In the genomic region with DNA sequence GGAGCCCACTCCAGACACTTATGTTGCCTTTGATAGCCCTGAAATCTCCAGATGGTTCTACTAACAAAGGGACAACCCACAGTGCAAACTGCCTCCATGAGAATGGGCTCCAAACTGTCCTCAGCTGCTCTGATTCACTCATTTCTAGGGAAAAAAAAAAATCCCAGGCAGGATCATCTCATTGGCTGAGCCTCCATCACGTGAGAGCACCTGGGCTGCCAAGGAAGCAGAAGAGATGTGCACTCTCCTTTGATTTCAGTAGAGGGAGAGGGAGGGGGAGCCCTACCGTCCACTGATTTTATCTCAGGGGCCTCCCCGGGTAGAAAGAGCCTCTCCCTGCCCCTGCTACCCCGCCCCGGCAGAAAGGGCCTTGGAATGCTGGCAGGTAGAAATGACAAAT, we compare ENCODE assay signal across 23 cellular contexts.
"Had no signal": no experiment of that assay in that cellular context is flagged by ENCODE, and none has a peak within 500 bp of the region (broad histone marks: within the 10 kb centered on the region; RNA-seq: fewer than 3 reads in every experiment).

No MANE protein-coding gene starts in this region.

- H2AFZ ChIP-seq: parathyroid adenoma had no signal

- H3K27me3 Mint-ChIP-seq: dendritic cell treated with granulocyte-macrophage colony-stimulating factor and Interleukin-4, amounts not matched to agents 40 ng/mL and 50 ng/mL, for 4 days; stimulated activated naive B cell treated with anti-CD40 and anti-IgM and Interleukin-4, amounts not matched to agents 10 μg/mL and 1 μg/mL and 100 μg/mL, for 72 hours had no signal

- H3K79me2 ChIP-seq: parathyroid adenoma had no signal

- ATAC-seq: activated naive CD4-positive, alpha-beta T cell treated with anti-CD3 and anti-CD28 coated beads, Interleukin-2, amount 50 U/mL, for 72 hours; activated T-cell treated with anti-CD3 and anti-CD28 coated beads, Interleukin-2, amount 50 U/mL, for 72 hours; esophagus mucosa; gastroesophageal sphincter; heart right ventricle; left cardiac atrium; natural killer cell; stimulated activated naive B cell treated with anti-CD40 and anti-IgM and Interleukin-4, amounts not matched to agents 10 μg/mL and 1 μg/mL and 100 μg/mL, for 72 hours had no signal

- H3K4me1 ChIP-seq: adrenal gland, breast epithelium, gastroesophageal sphincter, heart right ventricle, parathyroid adenoma, sigmoid colon, spleen had no signal

- H3K4me3 Mint-ChIP-seq: activated T-cell treated with anti-CD3 and anti-CD28 coated beads, Interleukin-2, amount 50 U/mL, for 72 hours; dendritic cell treated with granulocyte-macrophage colony-stimulating factor and Interleukin-4, amounts not matched to agents 40 ng/mL and 50 ng/mL, for 4 days; natural killer cell; stimulated activated naive B cell treated with anti-CD40 and anti-IgM and Interleukin-4, amounts not matched to agents 10 μg/mL and 1 μg/mL and 100 μg/mL, for 72 hours; T-helper 1 cell treated with Interleukin-12 subunit alpha and Interleukin-12 subunit beta and Interleukin-4 antibody, amounts not matched to agents 30 μg/mL and 1 μg/mL, for 36 hours had no signal

- H3K4me3 ChIP-seq: adrenal gland, breast epithelium, gastroesophageal sphincter, heart right ventricle, sigmoid colon, spleen had no signal

- H3K27ac Mint-ChIP-seq: activated naive CD4-positive, alpha-beta T cell treated with anti-CD3 and anti-CD28 coated beads, Interleukin-2, amount 50 U/mL, for 72 hours; activated T-cell treated with anti-CD3 and anti-CD28 coated beads, Interleukin-2, amount 50 U/mL, for 72 hours; dendritic cell treated with granulocyte-macrophage colony-stimulating factor and Interleukin-4, amounts not matched to agents 40 ng/mL and 50 ng/mL, for 4 days; natural killer cell; stimulated activated naive B cell treated with anti-CD40 and anti-IgM and Interleukin-4, amounts not matched to agents 10 μg/mL and 1 μg/mL and 100 μg/mL, for 72 hours; T-helper 1 cell treated with Interleukin-12 subunit alpha and Interleukin-12 subunit beta and Interleukin-4 antibody, amounts not matched to agents 30 μg/mL and 1 μg/mL, for 36 hours had no signal

- H3K27me3 ChIP-seq: adrenal gland, breast epithelium, gastroesophageal sphincter, heart right ventricle, neutrophil, sigmoid colon, spleen had no signal

- FAIRE-seq: astrocyte, islet of Langerhans had no signal

- DNase-seq: activated CD4-positive, alpha-beta T cell treated with anti-CD3 and anti-CD28 coated beads, Interleukin-2, amount 50 U/mL, for 4 hours; activated gamma-delta T cell; activated T-cell treated with anti-CD3 and anti-CD28 coated beads, Interleukin-2, amount 50 U/mL, for 72 hours; adrenal gland; cerebellar nuclear complex; effector CD8-positive, alpha-beta T cell; heart right ventricle; left cardiac atrium; mesenchymal stem cell; natural killer cell; sigmoid colon; spleen; stimulated activated naive B cell treated with anti-CD40 and anti-IgM and Interleukin-4, amounts not matched to agents 10 μg/mL and 1 μg/mL and 100 μg/mL, for 72 hours had no signal

- H3K27ac ChIP-seq: adrenal gland, breast epithelium, gastroesophageal sphincter, heart right ventricle, neutrophil, parathyroid adenoma, sigmoid colon, spleen had no signal

- H3K36me3 Mint-ChIP-seq: activated naive CD4-positive, alpha-beta T cell treated with anti-CD3 and anti-CD28 coated beads, Interleukin-2, amount 50 U/mL, for 72 hours; natural killer cell; stimulated activated naive B cell treated with anti-CD40 and anti-IgM and Interleukin-4, amounts not matched to agents 10 μg/mL and 1 μg/mL and 100 μg/mL, for 72 hours had no signal

- H3K9me3 ChIP-seq: adrenal gland, breast epithelium, gastroesophageal sphincter, heart right ventricle, neutrophil, sigmoid colon had no signal

- H3K9me3 Mint-ChIP-seq: activated T-cell treated with anti-CD3 and anti-CD28 coated beads, Interleukin-2, amount 50 U/mL, for 72 hours; dendritic cell treated with granulocyte-macrophage colony-stimulating factor and Interleukin-4, amounts not matched to agents 40 ng/mL and 50 ng/mL, for 4 days; T-helper 1 cell treated with Interleukin-12 subunit alpha and Interleukin-12 subunit beta and Interleukin-4 antibody, amounts not matched to agents 30 μg/mL and 1 μg/mL, for 36 hours had no signal

- H3K4me1 Mint-ChIP-seq: natural killer cell; stimulated activated naive B cell treated with anti-CD40 and anti-IgM and Interleukin-4, amounts not matched to agents 10 μg/mL and 1 μg/mL and 100 μg/mL, for 72 hours had no signal

- H3K36me3 ChIP-seq: adrenal gland, breast epithelium, gastroesophageal sphincter, heart right ventricle, neutrophil, sigmoid colon, spleen had no signal
